Comparison of ENCODE assay signal across 1 cellular context in the genomic region with DNA sequence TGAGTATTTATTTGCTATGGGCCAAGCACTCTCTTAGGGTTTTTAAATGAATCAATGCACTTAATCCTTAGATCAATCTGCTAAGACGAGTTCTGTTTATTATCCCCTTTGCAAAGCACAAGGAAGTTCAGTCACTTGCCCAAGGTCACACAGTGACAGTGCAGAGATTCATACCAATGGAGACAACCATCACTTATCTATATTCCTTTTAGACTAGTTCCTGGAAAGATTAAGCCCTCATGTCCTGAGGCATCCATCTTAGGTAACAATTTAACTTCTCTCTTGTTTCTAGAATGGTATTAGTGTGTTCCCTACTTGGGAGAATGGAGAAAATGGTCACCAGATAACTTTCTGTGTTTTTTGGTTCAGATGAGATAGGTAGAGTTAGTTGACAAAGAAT.
TF ChIP-seq lines count a peak whose summit lies in the region.

No MANE protein-coding gene starts in this region.

TF ChIP-seq in K562, 482 proteins besides CTCF, POLR2A, EP300 and RAD21:
- TF ChIP-seq, protein P1, sequence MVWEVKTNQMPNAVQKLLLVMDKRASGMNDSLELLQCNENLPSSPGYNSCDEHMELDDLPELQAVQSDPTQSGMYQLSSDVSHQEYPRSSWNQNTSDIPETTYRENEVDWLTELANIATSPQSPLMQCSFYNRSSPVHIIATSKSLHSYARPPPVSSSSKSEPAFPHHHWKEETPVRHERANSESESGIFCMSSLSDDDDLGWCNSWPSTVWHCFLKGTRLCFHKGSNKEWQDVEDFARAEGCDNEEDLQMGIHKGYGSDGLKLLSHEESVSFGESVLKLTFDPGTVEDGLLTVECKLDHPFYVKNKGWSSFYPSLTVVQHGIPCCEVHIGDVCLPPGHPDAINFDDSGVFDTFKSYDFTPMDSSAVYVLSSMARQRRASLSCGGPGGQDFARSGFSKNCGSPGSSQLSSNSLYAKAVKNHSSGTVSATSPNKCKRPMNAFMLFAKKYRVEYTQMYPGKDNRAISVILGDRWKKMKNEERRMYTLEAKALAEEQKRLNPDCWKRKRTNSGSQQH (CRISPR knock-in tag; IDR thresholded peaks at IDR 0.05): no peak
- TF ChIP-seq KDM1A (IDR thresholded peaks at IDR 0.05) (peak; percentile 38 to 42; a peak in 1 of 4 replicates), RCOR1 (IDR thresholded peaks at IDR 0.05; ENCODE audit: borderline replicate concordance in 1 of 2, low read depth in 2 of 2, low read length in 2 of 2) (peak in 1 of 2 experiments; percentile 84; a peak in 2 of 4 replicates), KDM4B (IDR thresholded peaks at IDR 0.05; ENCODE audit: borderline replicate concordance in 2 of 2, low read depth in 1 of 2) (no peak), ESRRA (IDR thresholded peaks at IDR 0.05; ENCODE audit: borderline replicate concordance, low read depth) (peak; percentile 81), RBM22 (IDR thresholded peaks at IDR 0.05; ENCODE audit: low read depth, low read length, poor library complexity, severe bottlenecking) (no peak)
TF ChIP-seq in K562: peak in this region for 3.
